Comparison of ENCODE assay signal across 34 cellular contexts in the genomic region with DNA sequence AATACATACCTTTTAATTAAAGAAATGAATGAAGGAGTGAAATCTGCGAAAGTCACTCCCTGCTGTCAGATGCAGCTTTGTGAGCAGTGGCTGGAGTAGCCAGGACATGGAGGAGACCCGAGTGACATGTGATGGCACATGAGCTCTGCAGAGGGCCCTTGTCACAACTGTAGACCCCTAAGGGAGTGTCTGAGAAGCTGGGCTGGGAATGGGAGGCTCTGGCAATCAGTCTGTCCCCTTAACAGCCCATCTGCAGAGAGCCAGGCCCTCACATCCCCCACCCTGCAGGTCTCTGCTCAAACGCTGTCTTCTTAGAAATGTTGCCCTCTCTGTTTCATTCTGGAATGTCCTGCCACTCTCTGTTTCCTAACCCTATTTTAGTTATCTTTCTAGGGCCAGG.
"Had no signal": no experiment of that assay in that cellular context is flagged by ENCODE, and none has a peak within 500 bp of the region (broad histone marks: within the 10 kb centered on the region; RNA-seq: fewer than 3 reads in every experiment).

No MANE protein-coding gene starts in this region.

- DNase-seq: Karpas-422, Kasumi-1, MG63, MM.1S, MV-4-11, NCI-H1048, NCI-H1092, NCI-H1092 treated with DMSO at 0.1 percent for 48 hours, NCI-H1105, NCI-H1105 treated with DMSO at 0.1 percent for 48 hours, NCI-H1417, NCI-H1417 treated with DMSO at 0.1 percent for 48 hours, NCI-H1436, NCI-H1436 treated with DMSO at 0.1 percent for 48 hours, NCI-H146, NCI-H1694, NCI-H1694 treated with DMSO at 0.1 percent for 48 hours, NCI-H187, NCI-H187 treated with DMSO at 0.1 percent for 48 hours, NCI-H1930, NCI-H2029, NCI-H2029 treated with DMSO at 0.1 percent for 48 hours, NCI-H2081, NCI-H2081 treated with DMSO at 0.1 percent for 48 hours, NCI-H2107, NCI-H2171, NCI-H2171 treated with DMSO at 0.1 percent for 48 hours, NCI-H2227 treated with DMSO at 0.1 percent for 48 hours, NCI-H226, NCI-H345, NCI-H446, NCI-H446 treated with DMSO at 0.1 percent for 48 hours, NCI-H510A had no signal

- H3K4me2 ChIP-seq: KMS-11 had no signal

- H3K4me3 ChIP-seq: MG63 had no signal

- H3K27ac ChIP-seq: KMS-11 had no signal

- H3K27me3 ChIP-seq: MG63 had no signal

- H3K36me3 ChIP-seq: MG63 had no signal

- H3K9ac ChIP-seq: KMS-11 had no signal

- H3K9me3 ChIP-seq: MG63 had no signal
